In the genomic region with DNA sequence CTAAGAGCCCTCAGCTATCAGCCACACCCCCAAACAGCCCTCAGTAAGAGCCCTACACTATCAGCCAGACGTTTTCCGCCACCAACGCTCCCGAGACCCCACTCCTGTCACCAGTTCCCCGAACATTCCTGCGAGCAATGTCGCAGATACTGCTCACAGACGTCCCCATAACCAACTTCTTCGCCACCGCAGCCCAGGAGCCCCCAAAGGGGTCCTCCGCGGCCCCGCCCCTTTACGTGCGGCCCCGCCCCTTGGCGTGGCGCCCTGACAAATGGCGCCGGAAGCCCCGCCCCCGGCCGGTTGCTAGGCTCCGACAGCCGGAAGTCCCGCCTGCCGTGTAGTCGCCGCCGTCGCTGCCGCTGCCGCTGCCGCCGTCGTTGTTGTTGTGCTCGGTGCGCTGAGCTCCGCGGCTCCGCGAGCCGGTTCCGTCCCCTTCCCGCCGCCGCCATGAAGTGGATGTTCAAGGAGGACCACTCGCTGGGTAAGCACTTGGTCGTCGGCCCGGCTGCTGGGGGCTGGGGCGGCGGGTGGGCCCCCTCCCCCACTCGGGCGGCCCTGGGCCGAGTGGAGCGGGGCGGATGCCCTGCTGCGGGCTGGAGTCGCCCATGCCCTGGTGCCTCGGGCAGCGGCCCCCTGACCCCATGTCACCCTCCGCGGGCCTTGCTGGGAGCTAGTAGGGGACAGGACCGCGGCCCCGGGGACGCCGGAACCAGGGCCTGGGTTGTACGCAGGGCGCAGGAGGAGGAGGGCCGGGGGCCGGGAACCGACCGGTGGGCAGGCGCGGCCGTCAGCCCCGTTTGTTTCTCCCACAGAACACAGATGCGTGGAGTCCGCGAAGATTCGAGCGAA, we compare ENCODE assay signal across 8 cellular contexts. TPM values are rescaled to one million over a fixed set of nuclear protein-coding genes. Genes with fewer than 3 reads are reported as not detected.
DNase-seq lines count a peak whose midpoint lies in the region; TF ChIP-seq lines count a peak whose summit lies in the region.

GABARAPL2 (plus strand) TSS at position 340 of the 849 bp plus-strand sequence; CDS start at position 448, 108 bp downstream.

- TF ChIP-seq CTCF in LNCaP clone FGC (IDR thresholded peaks at IDR 0.05; ENCODE audit: control insufficient read depth, extremely low read depth, insufficient read depth) (no peak), fibroblast of the aortic adventitia (IDR thresholded peaks at IDR 0.05; ENCODE audit: insufficient read depth, low read length) (no peak), nephron progenitor cell (IDR thresholded peaks at IDR 0.05) (no peak)

- H3K36me3 Mint-ChIP-seq in nephron progenitor cell (ENCODE audit: low read depth): peaks cover 18% of the 10 kb centered on the region
- H3K36me3 Mint-ChIP-seq in stimulated activated naive CD8-positive, alpha-beta T cell treated with anti-CD3 and anti-CD28 coated beads, Interleukin-15, Interleukin-2, amounts not matched to agents 100 ng/mL and 50 ng/mL, for 24 hours (ENCODE audit: low read depth): peaks cover 7% of the 10 kb centered on the region

- DNase-seq in EH (ENCODE audit: low read depth) (peak; percentile 78), H4 (ENCODE audit: low spot score) (peak; percentile 50), LNCaP clone FGC (ENCODE audit: low read depth) (no peak), fibroblast of the aortic adventitia (ENCODE audit: low read depth) (peak; percentile 62), nephron progenitor cell (peak; percentile 98)
- peak; percentile 97 for DNase-seq in activated effector memory CD4-positive, alpha-beta T cell treated with anti-CD3 and anti-CD28 coated beads, Interleukin-2, amount 50 U/mL, for 16 hours

- H3K27me3 Mint-ChIP-seq in nephron progenitor cell (ENCODE audit: low read depth, poor library complexity): peaks cover 6% of the 10 kb centered on the region
- H3K27me3 Mint-ChIP-seq in stimulated activated naive CD8-positive, alpha-beta T cell treated with anti-CD3 and anti-CD28 coated beads, Interleukin-15, Interleukin-2, amounts not matched to agents 100 ng/mL and 50 ng/mL, for 24 hours: peaks cover 11% of the 10 kb centered on the region

- H3K9me3 Mint-ChIP-seq in nephron progenitor cell: no peaks in the 10 kb centered on the region
- H3K9me3 Mint-ChIP-seq in stimulated activated naive CD8-positive, alpha-beta T cell treated with anti-CD3 and anti-CD28 coated beads, Interleukin-15, Interleukin-2, amounts not matched to agents 100 ng/mL and 50 ng/mL, for 24 hours: no peaks in the 10 kb centered on the region

- H3K4me3 ChIP-seq in LNCaP clone FGC (ENCODE audit: low read depth, low read length) (peak within 1 kb of the TSS; percentile 93), fibroblast of the aortic adventitia (ENCODE audit: low read depth, low read length) (peak within 1 kb of the TSS; percentile 98)

- H3K4me1 Mint-ChIP-seq in nephron progenitor cell: peaks cover 36% of the 10 kb centered on the region
- H3K4me1 Mint-ChIP-seq in stimulated activated naive CD8-positive, alpha-beta T cell treated with anti-CD3 and anti-CD28 coated beads, Interleukin-15, Interleukin-2, amounts not matched to agents 100 ng/mL and 50 ng/mL, for 24 hours (ENCODE audit: low read depth): peaks cover 48% of the 10 kb centered on the region

- H3K4me3 Mint-ChIP-seq in nephron progenitor cell: peak within 1 kb of the TSS; percentile 97
- peak within 1 kb of the TSS; percentile 99 for H3K4me3 Mint-ChIP-seq in stimulated activated naive CD8-positive, alpha-beta T cell treated with anti-CD3 and anti-CD28 coated beads, Interleukin-15, Interleukin-2, amounts not matched to agents 100 ng/mL and 50 ng/mL, for 24 hours

- TF ChIP-seq POLR2A in Raji (IDR thresholded peaks at IDR 0.05; ENCODE audit: insufficient read depth, low read depth, low read length): peak; percentile 56

- H3K27ac Mint-ChIP-seq in nephron progenitor cell: peak within 1 kb of the TSS; percentile 50
- H3K27ac Mint-ChIP-seq in stimulated activated naive CD8-positive, alpha-beta T cell treated with anti-CD3 and anti-CD28 coated beads, Interleukin-15, Interleukin-2, amounts not matched to agents 100 ng/mL and 50 ng/mL, for 24 hours: peak within 1 kb of the TSS; percentile 98

RNA-seq across cellular contexts. Expression of gene GABARAPL2, which starts in this region (rescaled TPM):
- total RNA-seq in H4 (2014; rRNA removed; shearing (Covaris generic)): 50.6 and 85.4 TPM in 2 replicates
- 46.5 and 105 TPM in 2 replicates for total RNA-seq in fibroblast of the aortic adventitia (ENCODE audit: low replicate concordance)
